1 cellular context compared by ENCODE assay signal in the genomic region with DNA sequence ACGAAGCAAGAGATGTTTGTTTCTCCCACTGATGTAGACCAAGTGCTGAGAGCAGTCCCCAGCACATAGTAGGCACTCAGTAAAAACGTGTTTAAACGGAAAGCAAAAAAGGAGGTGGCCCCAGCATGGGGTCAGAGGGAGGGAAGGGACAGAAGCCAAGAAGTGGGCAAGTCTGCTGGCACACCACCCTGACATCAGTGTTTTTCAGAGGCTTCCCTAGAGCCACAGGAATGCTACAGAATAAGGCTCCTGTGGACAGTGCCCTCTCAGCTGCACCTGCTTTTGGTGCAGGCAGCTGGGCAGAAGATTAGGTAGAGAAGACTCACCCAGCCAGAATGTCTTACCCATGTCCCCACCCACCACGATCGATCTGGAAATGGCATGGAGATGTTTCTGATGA.
TF ChIP-seq lines count a peak whose summit lies in the region.

No MANE protein-coding gene starts in this region.

TF ChIP-seq in Ishikawa, 13 proteins besides CTCF, POLR2A, EP300 and RAD21 (continued from another document):
- TF ChIP-seq YY1 (IDR thresholded peaks at IDR 0.05; ENCODE audit: low read depth) = no peak
- TF ChIP-seq, protein P1, sequence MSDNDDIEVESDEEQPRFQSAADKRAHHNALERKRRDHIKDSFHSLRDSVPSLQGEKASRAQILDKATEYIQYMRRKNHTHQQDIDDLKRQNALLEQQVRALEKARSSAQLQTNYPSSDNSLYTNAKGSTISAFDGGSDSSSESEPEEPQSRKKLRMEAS (IDR thresholded peaks at IDR 0.05) = peak; percentile 44; the same call in 1 of the 2 replicates
- TF ChIP-seq USF1 (IDR thresholded peaks at IDR 0.05) = no peak
- no peak for TF ChIP-seq CEBPB (IDR thresholded peaks at IDR 0.05)
- TF ChIP-seq FOXM1 (IDR thresholded peaks at IDR 0.05; ENCODE audit: borderline replicate concordance, low read depth) = no peak
- TF ChIP-seq TCF12 (IDR thresholded peaks at IDR 0.05; ENCODE audit: low read depth) = no peak
